Comparison of ENCODE assay signal across 8 cellular contexts in genomic region chr2:209334188-209335017, GRCh38.
A peak's percentile ranks its signal among the peaks of the same experiment; 100 is the strongest.
DNase-seq lines count a peak whose midpoint lies in the region; ATAC-seq and FAIRE-seq lines count a peak whose summit lies in the region.

No MANE protein-coding gene starts in this region.

- ATAC-seq in GM21360 (IDR thresholded peaks at IDR 0.05; ENCODE audit: unreplicated experiment) (peak; percentile 82), HG03520 (IDR thresholded peaks at IDR 0.05; ENCODE audit: unreplicated experiment) (peak; percentile 93)

- DNase-seq in Daoy (ENCODE audit: low read depth) (peak; percentile 56), NCI-H510A (lab: John Stamatoyannopoulos, UW) (peak; percentile 12), frontal cortex (ENCODE audit: low spot score in 2 of 2) (peak; percentile 10 to 28), pons (ENCODE audit: low spot score) (peak; percentile 76), T-helper 9 cell (no peak)
- peak in 2 of 3 experiments; percentile 3 to 12 for DNase-seq in activated CD8-positive, alpha-beta memory T cell treated with anti-CD3 and anti-CD28 coated beads for 48 hours (ENCODE audit: low read depth in 2 of 3, low spot score in 2 of 3)

- FAIRE-seq in frontal cortex (lab: Jason Lieb, UNC) = no peak
